15 cellular contexts compared by ENCODE assay signal in genomic region chr6:38720295-38720694, GRCh38. TPM values are rescaled to one million over a fixed set of nuclear protein-coding genes. Genes with fewer than 3 reads are reported as not detected.
A peak's percentile ranks its signal among the peaks of the same experiment; 100 is the strongest.
DNase-seq lines count a peak whose midpoint lies in the region; ATAC-seq, FAIRE-seq and TF ChIP-seq lines count a peak whose summit lies in the region.
"Had no signal": no experiment of that assay in that cellular context is flagged by ENCODE, and none has a peak within 500 bp of the region (broad histone marks: within the 10 kb centered on the region; RNA-seq: fewer than 3 reads in every experiment).

No MANE protein-coding gene starts in this region.

- CTCF ChIA-PET in K562 (lab: Yijun Ruan, JAX; ENCODE audit: low intra/inter-chr PET ratio), result no interaction called here

- no peaks in the 10 kb centered on the region; the same call in 2 of the 3 replicates for H3K36me3 ChIP-seq in K562 (ENCODE audit: control insufficient read depth, insufficient read depth, low read length)
- no peaks in the 10 kb centered on the region for H3K36me3 ChIP-seq in right lobe of liver
- H3K36me3 ChIP-seq in psoas muscle (ENCODE audit: insufficient read depth in 1 of 2, low read depth in 1 of 2), result no peaks in the 10 kb centered on the region
- H3K36me3 ChIP-seq in adrenal gland (replicated peaks in 1 of 2), result no peaks in the 10 kb centered on the region

- no peak overlapping the region for H2AFZ ChIP-seq in K562 (ENCODE audit: low read depth, low read length)

- FAIRE-seq in K562 (lab: Jason Lieb, UNC), result no peak
- FAIRE-seq: astrocyte had no signal

- ATAC-seq in K562, result no peak
- peak in 1 of 4 donors; percentile 24 for ATAC-seq in right lobe of liver
- ATAC-seq in psoas muscle, result no peak
- ATAC-seq in GM21423 (IDR thresholded peaks at IDR 0.05; ENCODE audit: unreplicated experiment), result no peak
- ATAC-seq: esophagus mucosa had no signal

- no peaks in the 10 kb centered on the region for H4K20me1 ChIP-seq in K562 (replicated peaks; ENCODE audit: control insufficient read depth, insufficient read depth, low read length)

- no peak overlapping the region for H3K9ac ChIP-seq in K562 (ENCODE audit: insufficient read depth in 1 of 2, low read depth in 2 of 2, low read length in 2 of 2)

- H3K9me3 ChIP-seq in K562 (replicated peaks; ENCODE audit: control insufficient read depth, insufficient read depth, low read depth, low read length) (no peaks in the 10 kb centered on the region), right lobe of liver (no peaks in the 10 kb centered on the region), psoas muscle (no peaks in the 10 kb centered on the region), adrenal gland (replicated peaks in 1 of 3) (no peaks in the 10 kb centered on the region)

- H3K4me1 ChIP-seq in K562 (replicated peaks in 1 of 2; ENCODE audit: control insufficient read depth in 2 of 2, insufficient read depth in 2 of 2, low read length in 2 of 2) (peaks cover 1 to 3% of the 10 kb centered on the region in 2 experiments; a peak in 4 of 5 replicates), right lobe of liver (no peaks in the 10 kb centered on the region), psoas muscle (no peaks in the 10 kb centered on the region), adrenal gland (replicated peaks in 1 of 2) (peaks cover 0 to under 1% of the 10 kb centered on the region in 2 donors)

- POLR2A ChIA-PET in K562 (lab: Yijun Ruan, JAX), result interaction anchor here (1.3 to 2.0 kb wide), 2 partner anchors 10 to 17 kb away, joined by 3 to 5 read pairs; partner anchors contain the start of gene GLO1

- H3K27me3 ChIP-seq in K562 (ENCODE audit: control insufficient read depth in 2 of 2, insufficient read depth in 2 of 2, low read length in 2 of 2) (peaks cover 2 to 8% of the 10 kb centered on the region in 2 experiments; a peak in 3 of 5 replicates), right lobe of liver (peaks cover 0 to 7% of the 10 kb centered on the region in 2 donors), psoas muscle (ENCODE audit: insufficient read depth in 3 of 3, low read length in 2 of 3) (peaks cover 3 to 27% (median 3%) of the 10 kb centered on the region in 3 donors), adrenal gland (peaks cover 15% of the 10 kb centered on the region)

- 0% methylated on average over 2 of the region's 2 CpGs for WGBS in K562 (ENCODE audit: insufficient coverage, low coverage, missing lambda C conversion rate)
- WGBS in right lobe of liver (ENCODE audit: insufficient coverage, low coverage, low lambda C conversion rate, missing lambda C conversion rate), result 6% methylated on average over 2 of the region's 2 CpGs
- WGBS in psoas muscle, 3 donors, result 6 to 17% (median 12%) methylated on average over 2 of the region's 2 CpGs
- WGBS in adrenal gland, 4 donors, result 15 to 20% (median 18%) methylated on average over 2 of the region's 2 CpGs

- in situ Hi-C loops in K562 (cut with MboI), result no loop called here

- TF ChIP-seq EP300 in K562 (IDR thresholded peaks at IDR 0.05; ENCODE audit: low read length), result no peak

- H3K79me2 ChIP-seq in K562 (ENCODE audit: control insufficient read depth, insufficient read depth, low read length), result peaks cover 18% of the 10 kb centered on the region

- TF ChIP-seq CTCF in GM10266 (IDR thresholded peaks at IDR 0.05; ENCODE audit: control insufficient read depth, insufficient read depth, low read depth, missing control alignments) (peak; percentile 15), K562 (IDR thresholded peaks at IDR 0.05 in 2 of 3, conservative IDR thresholded peaks at IDR 0.05 in 1 of 3; ENCODE audit: insufficient read depth in 2 of 3, low read depth in 1 of 3, low read length in 3 of 3) (peak in 2 of 3 experiments; percentile 25 to 52; a peak in 4 of 6 replicates), right lobe of liver (IDR thresholded peaks at IDR 0.05) (peak in 3 of 4 donors; percentile 5 to 27 (median 11)), psoas muscle (IDR thresholded peaks at IDR 0.05) (no peak), adrenal gland (IDR thresholded peaks at IDR 0.05) (no peak)

- H3K9me1 ChIP-seq in K562 (ENCODE audit: control insufficient read depth, insufficient read depth, low read length), result no peaks in the 10 kb centered on the region

- TF ChIP-seq POLR2A in K562 (conservative IDR thresholded peaks at IDR 0.05) (no peak), right lobe of liver (IDR thresholded peaks at IDR 0.05) (no peak), adrenal gland (IDR thresholded peaks at IDR 0.05) (no peak)

- H3K4me3 ChIP-seq in K562, result no peak overlapping the region
- no peak overlapping the region for H3K4me3 ChIP-seq in right lobe of liver
- no peak overlapping the region for H3K4me3 ChIP-seq in psoas muscle
- no peak overlapping the region for H3K4me3 ChIP-seq in adrenal gland

- H3K4me2 ChIP-seq in K562 (ENCODE audit: insufficient read depth, low read length), result no peak overlapping the region

- H3K27ac ChIP-seq in K562 (ENCODE audit: extremely low read depth, low read depth, low read length), result no peak overlapping the region
- no peak overlapping the region for H3K27ac ChIP-seq in right lobe of liver
- H3K27ac ChIP-seq in psoas muscle, result no peak overlapping the region
- H3K27ac ChIP-seq in adrenal gland, result no peak overlapping the region

- intact Hi-C loops in K562 (cut with micrococcal nuclease), result no loop called here
- intact Hi-C loops in right lobe of liver (cut with DNase I), result no loop called here
- intact Hi-C loops in psoas muscle (cut with DNase I), result no loop called here
- intact Hi-C loops in adrenal gland (cut with DNase I), result no loop called here

- TF ChIP-seq RAD21 in K562 (CRISPR knock-in tag; conservative IDR thresholded peaks at IDR 0.05 in 1 of 2, IDR thresholded peaks at IDR 0.05 in 1 of 2), result peak in 1 of 2 experiments; percentile 61; a peak in 2 of 4 replicates

- BruUV-seq in K562 (replicated peaks; lab: Mats Ljungman, UMichigan), result no TSS peak

- no peak for DNase-seq in GM10266 (ENCODE audit: extremely low spot score)
- peak; percentile 20 for DNase-seq in LoVo (ENCODE audit: low spot score)
- peak in 1 of 4 experiments; percentile 31 for DNase-seq in K562 (ENCODE audit: extremely low read depth in 1 of 4, low spot score in 3 of 4)
- DNase-seq in right lobe of liver, result no peak
- DNase-seq in psoas muscle, result no peak
- no peak for DNase-seq in adrenal gland
- DNase-seq in COLO829 (ENCODE audit: low spot score), result no peak
- DNase-seq: islet precursor cell; KBM-7; NCI-H526 treated with DMSO at 0.1 percent for 48 hours; occipital lobe; stimulated activated CD4-positive, alpha-beta T cell treated with anti-CD3 and anti-CD28 coated beads, Interleukin-2, amount 100 ng/mL, for 48 hours had no signal

RNA-seq across cellular contexts. Expression of gene DNAH8, which starts 5.2 kb away (rescaled TPM):
- 34.0 and 46.0 TPM in 2 replicates for total RNA-seq in K562 (2011; cell fraction: chromatin; rRNA removed; ENCODE audit: low replicate concordance)
- total RNA-seq in K562 (2011; cell fraction: nucleolus; rRNA removed), result 2.8 and 5.4 TPM in 2 replicates
- total RNA-seq in K562 (2011; cell fraction: nucleoplasm; rRNA removed), result 5.0 and 10.5 TPM in 2 replicates
- total RNA-seq in K562 (2014; rRNA removed) (1.3 and 1.4 TPM in 2 replicates), K562 (2014; rRNA removed; fragmentation: Illumina TruSeq; extraction: Trizol) (3.9 and 4.2 TPM in 2 replicates), K562 (2015; rRNA removed; fragmentation: Illumina TruSeq; extraction: Trizol) (2.7 and 3.0 TPM in 2 replicates), K562 (2021) (2.8 and 2.9 TPM in 2 replicates), right lobe of liver (under 1 TPM in 1 of 6 experiments, not detected in 5; 0.02 TPM), psoas muscle (under 1 TPM in 1 of 4 donors, not detected in 3; 0.02 TPM), adrenal gland (not detected)
- polyA plus RNA-seq in K562 (2011; rRNA removed) (4.2 and 6.8 TPM in 2 replicates), K562 (2014; fragmentation: Illumina TruSeq; extraction: Trizol) (1.9 and 2.2 TPM in 2 replicates), K562 (2014; fragmentation: Nextera tagmentation; extraction: Ambion mirVana) (1 to 10 TPM; 1.2 to 1.3 TPM), K562 (2014; rRNA removed) (2.5 and 4.0 TPM in 2 replicates), psoas muscle (not detected), adrenal gland (under 1 TPM in 1 of 3 donors, not detected in 2; 0.02 TPM)
- 0.49 and 2.6 TPM in 2 replicates for polyA plus RNA-seq in K562 (2011; cell fraction: cytosol; rRNA removed)
- 13.0 and 21.6 TPM in 2 replicates for polyA plus RNA-seq in K562 (2011; cell fraction: nucleus; rRNA removed)
- polyA plus RNA-seq in K562 (2012), result 2.2 and 3.1 TPM in 2 replicates
- 12.4 and 32.0 TPM in 2 replicates for polyA minus RNA-seq in K562 (2011; rRNA and poly(A)+ RNA removed)
- polyA minus RNA-seq in K562 (2011; cell fraction: cytosol; rRNA and poly(A)+ RNA removed), result 1.4 and 2.3 TPM in 2 replicates
- polyA minus RNA-seq in K562 (2011; cell fraction: nucleus; rRNA and poly(A)+ RNA removed), result 7.8 and 27.9 TPM in 2 replicates
- total RNA-seq: astrocyte had no signal

RNA-seq across cellular contexts. Expression of gene GLO1, which starts 17.4 kb away (rescaled TPM):
- total RNA-seq in K562 (2011; cell fraction: chromatin; rRNA removed; ENCODE audit: low replicate concordance), result 16.7 and 46.2 TPM in 2 replicates
- total RNA-seq in K562 (2011; cell fraction: nucleolus; rRNA removed), result 17.6 and 18.0 TPM in 2 replicates
- total RNA-seq in K562 (2011; cell fraction: nucleoplasm; rRNA removed), result 33.9 and 56.4 TPM in 2 replicates
- total RNA-seq in K562 (2014; rRNA removed) (185 and 193 TPM in 2 replicates), K562 (2014; rRNA removed; fragmentation: Illumina TruSeq; extraction: Trizol) (268 and 311 TPM in 2 replicates), K562 (2015; rRNA removed; fragmentation: Illumina TruSeq; extraction: Trizol) (234 and 252 TPM in 2 replicates), K562 (2021) (171 and 173 TPM in 2 replicates), right lobe of liver (10 to 100 TPM; 41.7 to 68.9 (median 57.8) TPM), psoas muscle (10 to 100 TPM; 72.6 to 84.3 (median 79.9) TPM), adrenal gland (100 to 1,000 TPM in 3 of 8 donors, 10 to 100 TPM in 5; 61.4 to 133 (median 97.3) TPM)
- polyA plus RNA-seq in K562 (2011; rRNA removed) (253 and 331 TPM in 2 replicates), K562 (2014; fragmentation: Illumina TruSeq; extraction: Trizol) (239 and 261 TPM in 2 replicates), K562 (2014; fragmentation: Nextera tagmentation; extraction: Ambion mirVana) (100 to 1,000 TPM; 155 to 203 TPM), K562 (2014; rRNA removed) (201 and 204 TPM in 2 replicates), psoas muscle (100 to 1,000 TPM in 1 of 3 donors, 10 to 100 TPM in 2; 39.5 to 151 (median 95.5) TPM), adrenal gland (100 to 1,000 TPM in 1 of 3 donors, 10 to 100 TPM in 2; 44.6 to 174 (median 61.3) TPM)
- 80.9 and 156 TPM in 2 replicates for polyA plus RNA-seq in K562 (2011; cell fraction: cytosol; rRNA removed)
- polyA plus RNA-seq in K562 (2011; cell fraction: nucleus; rRNA removed), result 32.5 and 59.8 TPM in 2 replicates
- 153 and 176 TPM in 2 replicates for polyA plus RNA-seq in K562 (2012)
- polyA minus RNA-seq in K562 (2011; rRNA and poly(A)+ RNA removed), result 172 and 181 TPM in 2 replicates
- 71.5 and 91.3 TPM in 2 replicates for polyA minus RNA-seq in K562 (2011; cell fraction: cytosol; rRNA and poly(A)+ RNA removed)
- polyA minus RNA-seq in K562 (2011; cell fraction: nucleus; rRNA and poly(A)+ RNA removed), result 11.7 and 30.0 TPM in 2 replicates

Comparison
In these comparisons a context has a peak if more than half of its experiments do, and no peak if none do; other contexts are left out.
1. CTCF ChIP-seq: peak in GM10266 (single experiment), K562 (2 of 3) and right lobe of liver (3 of 4); none in psoas muscle (single experiment) and adrenal gland (0 of 6).